ENCODE assay signal across 17 cellular contexts in genomic region chrX:153731117-153731844, GRCh38. TPM values are rescaled to one million over a fixed set of nuclear protein-coding genes. Genes with fewer than 3 reads are reported as not detected.
DNase-seq lines count a peak whose midpoint lies in the region; ATAC-seq, FAIRE-seq and TF ChIP-seq lines count a peak whose summit lies in the region.
"Had no signal": no experiment of that assay in that cellular context is flagged by ENCODE, and none has a peak within 500 bp of the region (broad histone marks: within the 10 kb centered on the region; RNA-seq: fewer than 3 reads in every experiment).

No MANE protein-coding gene starts in this region.

- H3K9ac ChIP-seq in PC-3 (ENCODE audit: low read length) = peak overlapping the region; percentile 54; the same call in 1 of the 2 replicates

- CTCF ChIA-PET in PC-3 (lab: Charles Lee) = no interaction called here

- H3K4me3 ChIP-seq in PC-3 (ENCODE audit: low read length) (peak overlapping the region; percentile 12), cardiac fibroblast (replicated peaks in 1 of 2; ENCODE audit: low read depth in 2 of 2, low read length in 2 of 2) (no peak overlapping the region), small intestine (ENCODE audit: low read depth in 1 of 2, low read length in 2 of 2) (no peak overlapping the region)
- H3K4me3 ChIP-seq: breast epithelium, mucosa of descending colon, tibial artery had no signal

- H3K9me2 ChIP-seq in PC-3 (replicated peaks; ENCODE audit: low read length) = no peaks in the 10 kb centered on the region

- no peak for DNase-seq in activated naive CD4-positive, alpha-beta T cell treated with anti-CD3 and anti-CD28 coated beads, Interleukin-2, amount 50 U/mL, for 72 hours (ENCODE audit: low spot score in 2 of 2)
- no peak for DNase-seq in activated naive CD4-positive, alpha-beta T cell (lab: John Stamatoyannopoulos, UW)
- DNase-seq in PC-3 = peak; percentile 34
- DNase-seq in cardiac fibroblast (ENCODE audit: low read depth in 2 of 2) = peak; percentile 58 to 68
- peak; percentile 44 for DNase-seq in small intestine
- DNase-seq: activated T-cell treated with anti-CD3 and anti-CD28 coated beads, Interleukin-2, amount 50 U/mL, for 1 hour; DMS 273 treated with DMSO at 0.1 percent for 48 hours; HCEC 1CT; head of caudate nucleus; kidney glomerular epithelial cell; mucosa of descending colon; stimulated activated CD4-positive, alpha-beta T cell treated with anti-CD3 and anti-CD28 coated beads, Interleukin-15, amount 100 ng/mL, for 24 hours; tibial artery had no signal

- intact Hi-C loops in PC-3 (cut with micrococcal nuclease) = no loop called here

- H3K79me2 ChIP-seq in PC-3 (ENCODE audit: low read length) = peaks cover 52% of the 10 kb centered on the region

- no TSS peak for BruUV-seq in PC-3 (replicated peaks; lab: Mats Ljungman, UMichigan)

- H3K27me3 ChIP-seq in PC-3 (ENCODE audit: low read length) (no peaks in the 10 kb centered on the region), small intestine (ENCODE audit: control insufficient read depth in 2 of 2, insufficient read depth in 2 of 2, low read length in 2 of 2) (no peaks in the 10 kb centered on the region)
- H3K27me3 ChIP-seq: tibial artery had no signal

- H3K4me1 ChIP-seq in PC-3 (ENCODE audit: insufficient read depth, low read length) = peaks cover 40% of the 10 kb centered on the region
- peaks cover 0 to under 1% of the 10 kb centered on the region in 2 donors for H3K4me1 ChIP-seq in small intestine (ENCODE audit: control insufficient read depth in 2 of 2, insufficient read depth in 1 of 2, low read depth in 1 of 2, low read length in 1 of 2)
- H3K4me1 ChIP-seq: breast epithelium had no signal

- peak in 1 of 2 donors; percentile 69 for ATAC-seq in activated naive CD4-positive, alpha-beta T cell treated with anti-CD3 and anti-CD28 coated beads, Interleukin-2, amount 50 U/mL, for 72 hours
- ATAC-seq in PC-3 (no peak; the same call in 1 of the 2 replicates), GM21737 (IDR thresholded peaks at IDR 0.05; ENCODE audit: unreplicated experiment) (no peak), HG03457 (IDR thresholded peaks at IDR 0.05; ENCODE audit: unreplicated experiment) (no peak), HG03139 (IDR thresholded peaks at IDR 0.05; ENCODE audit: unreplicated experiment) (no peak)
- ATAC-seq: mucosa of descending colon had no signal

- 0 out of 2 replicates have a peak, but pooled peaks cover 4% of the 10 kb centered on the region for H4K20me1 ChIP-seq in PC-3 (ENCODE audit: low read length)

- H3K9me3 ChIP-seq in PC-3 (ENCODE audit: low read length) (no peaks in the 10 kb centered on the region), small intestine (ENCODE audit: control insufficient read depth, low read depth) (no peaks in the 10 kb centered on the region)
- H3K9me3 ChIP-seq: mucosa of descending colon had no signal

- H3F3A ChIP-seq in PC-3 (ENCODE audit: low read length, unreplicated experiment) = peaks cover 11% of the 10 kb centered on the region

- peak overlapping the region; percentile 94 for H3K27ac ChIP-seq in PC-3 (ENCODE audit: low read length)
- peak overlapping the region in 1 of 2 donors; percentile 12 for H3K27ac ChIP-seq in small intestine (ENCODE audit: low read depth in 1 of 2, low read length in 1 of 2)
- H3K27ac ChIP-seq: tibial artery had no signal

- H3K36me3 ChIP-seq in PC-3 (ENCODE audit: low read depth, low read length) (peaks cover 6% of the 10 kb centered on the region), small intestine (ENCODE audit: control insufficient read depth in 2 of 2, insufficient read depth in 2 of 2, low read length in 2 of 2) (no peaks in the 10 kb centered on the region)
- H3K36me3 ChIP-seq: breast epithelium had no signal

- H3K4me2 ChIP-seq in PC-3 (ENCODE audit: low read length) = peak overlapping the region; percentile 71

- TF ChIP-seq CTCF in PC-3 (conservative IDR thresholded peaks at IDR 0.05; ENCODE audit: low read depth, low read length) = no peak
- TF ChIP-seq CTCF in cardiac fibroblast (IDR thresholded peaks at IDR 0.05; ENCODE audit: low read depth, low read length) = no peak

- FAIRE-seq in small intestine (lab: Jason Lieb, UNC) = no peak

- H3K27ac Mint-ChIP-seq in activated naive CD4-positive, alpha-beta T cell treated with anti-CD3 and anti-CD28 coated beads, Interleukin-2, amount 50 U/mL, for 72 hours = peak overlapping the region; percentile 38 to 75

- POLR2A ChIA-PET in PC-3 (lab: Charles Lee; ENCODE audit: unreplicated experiment) = no interaction called here

- peaks cover 0 to 15% of the 10 kb centered on the region in 2 donors for H3K36me3 Mint-ChIP-seq in activated naive CD4-positive, alpha-beta T cell treated with anti-CD3 and anti-CD28 coated beads, Interleukin-2, amount 50 U/mL, for 72 hours

- peaks cover 0 to 10% of the 10 kb centered on the region in 2 donors for H3K9me3 Mint-ChIP-seq in activated naive CD4-positive, alpha-beta T cell treated with anti-CD3 and anti-CD28 coated beads, Interleukin-2, amount 50 U/mL, for 72 hours

- no peak overlapping the region for H2AFZ ChIP-seq in PC-3 (ENCODE audit: low read length)

- 60 to 67% (median 64%) methylated on average over 6 of the region's 6 CpGs for WGBS in small intestine, 3 donors

RNA-seq across cellular contexts. Expression of gene ABCD1, which starts 6.6 kb away (rescaled TPM):
- 1 to 10 TPM; 5.6 to 6.7 TPM for total RNA-seq in activated naive CD4-positive, alpha-beta T cell treated with anti-CD3 and anti-CD28 coated beads, Interleukin-2, amount 50 U/mL, for 72 hours
- total RNA-seq in PC-3 (2014; rRNA removed) = 44.4 and 48.6 TPM in 2 replicates
- polyA plus RNA-seq in small intestine = 10 to 100 TPM; 10.1 to 37.3 (median 26.5) TPM

RNA-seq across cellular contexts. Expression of gene BCAP31, which starts 7.1 kb away (rescaled TPM):
- total RNA-seq in activated naive CD4-positive, alpha-beta T cell treated with anti-CD3 and anti-CD28 coated beads, Interleukin-2, amount 50 U/mL, for 72 hours = 10 to 100 TPM; 67.4 to 92.7 TPM
- total RNA-seq in PC-3 (2014; rRNA removed) = 289 and 301 TPM in 2 replicates
- 100 to 1,000 TPM in 1 of 3 donors, 10 to 100 TPM in 2; 68.4 to 243 (median 81.0) TPM for polyA plus RNA-seq in small intestine

RNA-seq across cellular contexts. Expression of gene PLXNB3, which starts 32.8 kb away (rescaled TPM):
- total RNA-seq in activated naive CD4-positive, alpha-beta T cell treated with anti-CD3 and anti-CD28 coated beads, Interleukin-2, amount 50 U/mL, for 72 hours = 1 to 10 TPM; 1.5 to 3.2 TPM
- 27.3 and 43.5 TPM in 2 replicates for total RNA-seq in PC-3 (2014; rRNA removed)
- polyA plus RNA-seq in small intestine = 1 to 10 TPM in 1 of 3 donors, under 1 TPM in 1, not detected in 1; 0.54 to 1.6 TPM

RNA-seq across cellular contexts. Expression of gene SLC6A8, which starts 43.6 kb away (rescaled TPM):
- 1 to 10 TPM in 1 of 2 donors, under 1 TPM in 1; 0.16 to 2.2 TPM for total RNA-seq in activated naive CD4-positive, alpha-beta T cell treated with anti-CD3 and anti-CD28 coated beads, Interleukin-2, amount 50 U/mL, for 72 hours
- total RNA-seq in PC-3 (2014; rRNA removed) = 45.3 and 52.5 TPM in 2 replicates
- polyA plus RNA-seq in small intestine = 10 to 100 TPM; 34.0 to 74.9 (median 43.5) TPM

RNA-seq across cellular contexts. Expression of gene SRPK3, which starts 49.6 kb away (rescaled TPM):
- not detected for total RNA-seq in activated naive CD4-positive, alpha-beta T cell treated with anti-CD3 and anti-CD28 coated beads, Interleukin-2, amount 50 U/mL, for 72 hours
- 0.40 and 1.5 TPM in 2 replicates for total RNA-seq in PC-3 (2014; rRNA removed)
- under 1 TPM in 2 of 3 donors, not detected in 1; 0.15 to 0.27 TPM for polyA plus RNA-seq in small intestine

Comparison
In these comparisons a context has a peak if more than half of its experiments do, and no peak if none do; other contexts are left out.
1. DNase-seq: peak in PC-3 (single experiment), cardiac fibroblast (2 of 2) and small intestine (single experiment); none in activated naive CD4-positive, alpha-beta T cell treated with anti-CD3 and anti-CD28 coated beads, Interleukin-2, amount 50 U/mL, for 72 hours (0 of 2) and activated naive CD4-positive, alpha-beta T cell (0 of 4).